8 cellular contexts compared by ENCODE assay signal in genomic region chr16:84062734-84063640, GRCh38. TPM values are rescaled to one million over a fixed set of nuclear protein-coding genes. Genes with fewer than 3 reads are reported as not detected.
DNase-seq lines count a peak whose midpoint lies in the region; ATAC-seq and TF ChIP-seq lines count a peak whose summit lies in the region.

No MANE protein-coding gene starts in this region.

- in situ Hi-C loops in GM13977 (cut with MboI; ENCODE audit: low pct_unique_long_range_greater_than_20kb, low sequenced_read_pairs, unreplicated experiment), result loop anchor here (25.0 kb wide), 1 partner anchor 101 kb away; the partner anchor contains the start of genes NECAB2 and OSGIN1

- DNase-seq in AG04450 (ENCODE audit: low read depth, low spot score) (peak; percentile 48), GM13977 (ENCODE audit: low spot score) (peak; percentile 72), NCI-H748 (lab: John Stamatoyannopoulos, UW; ENCODE audit: unreplicated experiment) (peak; percentile 58), medulla oblongata (ENCODE audit: extremely low spot score) (peak; percentile 62)
- peak; percentile 8 to 44 for DNase-seq in activated CD8-positive, alpha-beta memory T cell treated with anti-CD3 and anti-CD28 coated beads for 1 hour (ENCODE audit: extremely low read depth in 1 of 2, low read depth in 1 of 2)
- DNase-seq in effector CD8-positive, alpha-beta T cell (lab: John Stamatoyannopoulos, UW), result peak; percentile 44
- DNase-seq in stimulated activated CD8-positive, alpha-beta memory T cell treated with anti-CD3 and anti-CD28 coated beads, Interleukin-15, amount 100 ng/mL, for 1 hour (ENCODE audit: low read depth), result peak; percentile 39

- POLR2A ChIA-PET in AG04450 (lab: Yijun Ruan, JAX), result no interaction called here

- H3K27me3 ChIP-seq in AG04450 (ENCODE audit: control insufficient read depth, insufficient read depth, low read length), result no peaks in the 10 kb centered on the region

- TF ChIP-seq CTCF in AG04450 (IDR thresholded peaks at IDR 0.05; ENCODE audit: low read depth, low read length) (peak; percentile 87), GM13977 (IDR thresholded peaks at IDR 0.05; ENCODE audit: extremely low read depth, insufficient read depth, missing control alignments) (peak; percentile 79)

- CTCF ChIA-PET in AG04450 (lab: Charles Lee), result interaction anchor here (0.6 to 4.3 kb wide), 29 partner anchors 9 to 136 kb away, joined by 3 to 171 read pairs (median 4); partner anchors contain the start of genes MBTPS1 and OSGIN1

- no peak for ATAC-seq in GM21786 (IDR thresholded peaks at IDR 0.05; ENCODE audit: unreplicated experiment)

- no peak overlapping the region for H3K27ac ChIP-seq in AG04450 (ENCODE audit: low read depth, low read length)

- no peaks in the 10 kb centered on the region for H3K9me3 ChIP-seq in AG04450 (ENCODE audit: control insufficient read depth, insufficient read depth, low read length)

- no peak overlapping the region for H3K4me3 ChIP-seq in AG04450 (ENCODE audit: low read depth, low read length)

RNA-seq across cellular contexts. Expression of gene SLC38A8, which starts 20.4 kb away (rescaled TPM):
- polyA plus RNA-seq in AG04450 (2011; rRNA removed), result not detected in 2 replicates
- polyA minus RNA-seq in AG04450 (2011; rRNA and poly(A)+ RNA removed), result not detected in 2 replicates

RNA-seq across cellular contexts. Expression of gene MBTPS1, which starts 53.8 kb away (rescaled TPM):
- 92.1 and 116 TPM in 2 replicates for polyA plus RNA-seq in AG04450 (2011; rRNA removed)
- polyA minus RNA-seq in AG04450 (2011; rRNA and poly(A)+ RNA removed), result 111 and 125 TPM in 2 replicates
